In the genomic region with DNA sequence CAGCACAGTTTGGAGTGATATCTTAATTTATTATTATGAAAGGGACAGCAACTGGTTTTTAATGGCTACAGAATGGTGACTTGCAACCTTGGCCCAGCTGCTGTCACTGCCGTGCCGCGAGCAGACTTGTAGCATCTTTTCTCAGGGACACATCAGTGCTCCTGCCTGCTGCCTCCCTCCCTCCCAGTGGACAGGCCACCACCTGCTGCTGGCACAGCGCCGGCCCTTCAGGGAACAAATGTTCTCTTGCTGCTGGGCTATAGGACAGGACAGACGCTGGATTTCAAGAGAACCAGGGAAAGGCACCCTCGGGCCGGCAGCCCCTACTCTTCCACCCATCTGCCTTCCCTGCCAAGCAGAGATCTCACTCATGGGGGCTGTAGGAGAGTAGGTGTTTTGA, we compare ENCODE assay signal across 12 cellular contexts.
DNase-seq lines count a peak whose midpoint lies in the region; ATAC-seq and TF ChIP-seq lines count a peak whose summit lies in the region.
"Had no signal": no experiment of that assay in that cellular context is flagged by ENCODE, and none has a peak within 500 bp of the region (broad histone marks: within the 10 kb centered on the region; RNA-seq: fewer than 3 reads in every experiment).

No MANE protein-coding gene starts in this region.

- H3K27ac Mint-ChIP-seq in natural killer cell treated with Interleukin-12 subunit alpha and Interleukin-12 subunit beta and Interleukin-15 and Interleukin-18, amount 100 ng/mL, for 72 hours = no peak overlapping the region
- no peak overlapping the region for H3K27ac Mint-ChIP-seq in chondrocyte (ENCODE audit: unreplicated experiment)
- H3K27ac Mint-ChIP-seq: CD14-positive monocyte; CD8-positive, alpha-beta T cell had no signal

- TF ChIP-seq CTCF in chondrocyte (IDR thresholded peaks at IDR 0.05) = no peak

- no peak overlapping the region for H3K4me3 Mint-ChIP-seq in natural killer cell treated with Interleukin-12 subunit alpha and Interleukin-12 subunit beta and Interleukin-15 and Interleukin-18, amount 100 ng/mL, for 72 hours
- no peak overlapping the region for H3K4me3 Mint-ChIP-seq in chondrocyte (ENCODE audit: unreplicated experiment)
- H3K4me3 Mint-ChIP-seq: CD14-positive monocyte; CD8-positive, alpha-beta T cell had no signal

- ATAC-seq in natural killer cell treated with Interleukin-12 subunit alpha and Interleukin-12 subunit beta and Interleukin-15 and Interleukin-18, amount 100 ng/mL, for 72 hours = no peak
- ATAC-seq: CD8-positive, alpha-beta T cell; HepG2 had no signal

- DNase-seq in DMS 273 (lab: John Stamatoyannopoulos, UW; ENCODE audit: unreplicated experiment) (peak; percentile 23), DMS 273 treated with DMSO at 0.1 percent for 48 hours (lab: John Stamatoyannopoulos, UW) (no peak), NCI-H524 treated with DMSO at 0.1 percent for 48 hours (lab: John Stamatoyannopoulos, UW) (peak; percentile 21), cerebellum (ENCODE audit: low spot score) (peak; percentile 12), chondrocyte (ENCODE audit: low spot score) (no peak)
- DNase-seq in natural killer cell treated with Interleukin-12 subunit alpha and Interleukin-12 subunit beta and Interleukin-15 and Interleukin-18, amount 100 ng/mL, for 72 hours (ENCODE audit: low spot score) = no peak
- no peak for DNase-seq in activated CD4-positive, alpha-beta T cell treated with anti-CD3 and anti-CD28 coated beads for 1 hour
- DNase-seq: CD8-positive, alpha-beta T cell; COR-L47; DMS79 had no signal

- no peaks in the 10 kb centered on the region for H3K36me3 Mint-ChIP-seq in natural killer cell treated with Interleukin-12 subunit alpha and Interleukin-12 subunit beta and Interleukin-15 and Interleukin-18, amount 100 ng/mL, for 72 hours
- no peaks in the 10 kb centered on the region for H3K36me3 Mint-ChIP-seq in chondrocyte (ENCODE audit: low read depth)
- H3K36me3 Mint-ChIP-seq: CD14-positive monocyte; CD8-positive, alpha-beta T cell had no signal

- peaks cover 5% of the 10 kb centered on the region for H3K9me3 Mint-ChIP-seq in natural killer cell treated with Interleukin-12 subunit alpha and Interleukin-12 subunit beta and Interleukin-15 and Interleukin-18, amount 100 ng/mL, for 72 hours
- H3K9me3 Mint-ChIP-seq in chondrocyte (ENCODE audit: low read depth) = no peaks in the 10 kb centered on the region
- H3K9me3 Mint-ChIP-seq: CD8-positive, alpha-beta T cell had no signal

- no peaks in the 10 kb centered on the region for H3K27me3 Mint-ChIP-seq in natural killer cell treated with Interleukin-12 subunit alpha and Interleukin-12 subunit beta and Interleukin-15 and Interleukin-18, amount 100 ng/mL, for 72 hours
- H3K27me3 Mint-ChIP-seq in chondrocyte (ENCODE audit: low read depth) = no peaks in the 10 kb centered on the region

- H3K4me1 Mint-ChIP-seq in natural killer cell treated with Interleukin-12 subunit alpha and Interleukin-12 subunit beta and Interleukin-15 and Interleukin-18, amount 100 ng/mL, for 72 hours (ENCODE audit: low read depth in 2 of 2) = no peaks in the 10 kb centered on the region
- peaks cover 8% of the 10 kb centered on the region for H3K4me1 Mint-ChIP-seq in chondrocyte (ENCODE audit: low read depth)
- H3K4me1 Mint-ChIP-seq: CD14-positive monocyte had no signal

Comparison
In these comparisons a context has a peak if more than half of its experiments do, and no peak if none do; other contexts are left out.
1. DNase-seq: peak in DMS 273 (single experiment), NCI-H524 treated with DMSO at 0.1 percent for 48 hours (single experiment) and cerebellum (single experiment); none in DMS 273 treated with DMSO at 0.1 percent for 48 hours (single experiment), natural killer cell treated with Interleukin-12 subunit alpha and Interleukin-12 subunit beta and Interleukin-15 and Interleukin-18, amount 100 ng/mL, for 72 hours (single experiment), activated CD4-positive, alpha-beta T cell treated with anti-CD3 and anti-CD28 coated beads for 1 hour (single experiment) and chondrocyte (single experiment).